ENCODE assay signal across 15 cellular contexts in genomic region chr16:15674571-15674970, GRCh38. TPM values are rescaled to one million over a fixed set of nuclear protein-coding genes. Genes with fewer than 3 reads are reported as not detected.
DNase-seq lines count a peak whose midpoint lies in the region; ATAC-seq and TF ChIP-seq lines count a peak whose summit lies in the region.
"Had no signal": no experiment of that assay in that cellular context is flagged by ENCODE, and none has a peak within 500 bp of the region (broad histone marks: within the 10 kb centered on the region; RNA-seq: fewer than 3 reads in every experiment).

No MANE protein-coding gene starts in this region.

- H3K36me3 Mint-ChIP-seq in CD8-positive, alpha-beta T cell = peaks cover 67% of the 10 kb centered on the region
- H3K36me3 Mint-ChIP-seq in natural killer cell = peaks cover 7% of the 10 kb centered on the region

- H3K4me3 ChIP-seq in BLaER1 treated with 17β-estradiol and CSF1 and Interleukin-3, amounts not matched to agents 10 nM and 100 nM = peak overlapping the region in 2 of 10 experiments; percentile 23 to 59; a peak in 1 of 20 replicates
- no peak overlapping the region for H3K4me3 ChIP-seq in CD8-positive, alpha-beta T cell (ENCODE audit: low read depth, low read length)
- H3K4me3 ChIP-seq: ascending aorta, SJSA1 had no signal

- H3K27ac ChIP-seq in BLaER1 treated with 17β-estradiol and CSF1 and Interleukin-3, amounts not matched to agents 10 nM and 100 nM = peak overlapping the region; percentile 96 to 99 (median 98); a peak in 21 of 22 replicates
- no peak overlapping the region for H3K27ac ChIP-seq in CD8-positive, alpha-beta T cell (ENCODE audit: low read depth, low read length)
- peak overlapping the region; percentile 99 for H3K27ac ChIP-seq in caudate nucleus (ENCODE audit: low read depth, low read length)
- H3K27ac ChIP-seq: SJSA1 had no signal

- peaks cover 73 to 90% (median 86%) of the 10 kb centered on the region in 11 experiments for H3K36me3 ChIP-seq in BLaER1 treated with 17β-estradiol and CSF1 and Interleukin-3, amounts not matched to agents 10 nM and 100 nM
- peaks cover 33% of the 10 kb centered on the region for H3K36me3 ChIP-seq in CD8-positive, alpha-beta T cell (ENCODE audit: insufficient read depth, low read length)

- no peaks in the 10 kb centered on the region for H4K20me1 ChIP-seq in BLaER1 treated with 17β-estradiol and CSF1 and Interleukin-3, amounts not matched to agents 10 nM and 100 nM

- no peak for ATAC-seq in CD8-positive, alpha-beta T cell
- ATAC-seq in natural killer cell = no peak
- ATAC-seq in HG02840 (IDR thresholded peaks at IDR 0.05; ENCODE audit: low FRiP score, unreplicated experiment) = no peak
- no peak for ATAC-seq in HG03571 (IDR thresholded peaks at IDR 0.05; ENCODE audit: unreplicated experiment)
- no peak for ATAC-seq in GM19397 (IDR thresholded peaks at IDR 0.05; ENCODE audit: unreplicated experiment)

- peak overlapping the region; percentile 92 for H3K27ac Mint-ChIP-seq in CD8-positive, alpha-beta T cell
- H3K27ac Mint-ChIP-seq in natural killer cell = peak overlapping the region; percentile 95 to 97

- peak overlapping the region; percentile 83 to 92 (median 89); a peak in 16 of 22 replicates for H3K9ac ChIP-seq in BLaER1 treated with 17β-estradiol and CSF1 and Interleukin-3, amounts not matched to agents 10 nM and 100 nM

- H3K4me1 Mint-ChIP-seq in CD8-positive, alpha-beta T cell (ENCODE audit: low read depth) = peaks cover 41% of the 10 kb centered on the region
- H3K4me1 Mint-ChIP-seq in natural killer cell = peaks cover 46 to 52% of the 10 kb centered on the region in 2 donors

- no peaks in the 10 kb centered on the region for H3K9me3 ChIP-seq in BLaER1 treated with 17β-estradiol and CSF1 and Interleukin-3, amounts not matched to agents 10 nM and 100 nM (replicated peaks in 1 of 11)
- no peaks in the 10 kb centered on the region for H3K9me3 ChIP-seq in CD8-positive, alpha-beta T cell (ENCODE audit: low read length)
- H3K9me3 ChIP-seq: ascending aorta, SJSA1 had no signal

- H3K27me3 Mint-ChIP-seq in CD8-positive, alpha-beta T cell (ENCODE audit: low read depth) = no peaks in the 10 kb centered on the region
- H3K27me3 Mint-ChIP-seq in natural killer cell (ENCODE audit: low read depth in 2 of 2) = no peaks in the 10 kb centered on the region

- no peak for TF ChIP-seq CTCF in CD8-positive, alpha-beta T cell (IDR thresholded peaks at IDR 0.05)
- TF ChIP-seq CTCF in natural killer cell (IDR thresholded peaks at IDR 0.05) = no peak

- peaks cover 43 to 97% (median 87%) of the 10 kb centered on the region in 10 experiments for H3K4me1 ChIP-seq in BLaER1 treated with 17β-estradiol and CSF1 and Interleukin-3, amounts not matched to agents 10 nM and 100 nM
- H3K4me1 ChIP-seq in CD8-positive, alpha-beta T cell (ENCODE audit: insufficient read depth, low read length) = peaks cover 36% of the 10 kb centered on the region

- H3K4me3 Mint-ChIP-seq in CD8-positive, alpha-beta T cell = no peak overlapping the region
- peak overlapping the region; percentile 21 for H3K4me3 Mint-ChIP-seq in natural killer cell

- no peaks in the 10 kb centered on the region for H3K9me3 Mint-ChIP-seq in CD8-positive, alpha-beta T cell
- no peaks in the 10 kb centered on the region for H3K9me3 Mint-ChIP-seq in natural killer cell

- H3K4me2 ChIP-seq in BLaER1 treated with 17β-estradiol and CSF1 and Interleukin-3, amounts not matched to agents 10 nM and 100 nM = peak overlapping the region; percentile 79 to 96 (median 88)

- no peak for DNase-seq in CD8-positive, alpha-beta T cell
- peak in 5 of 61 donors; percentile 3 to 32 (median 14) for DNase-seq in caudate nucleus (lab: John Stamatoyannopoulos, UW)
- DNase-seq in natural killer cell = no peak
- DNase-seq in stimulated activated CD4-positive, alpha-beta T cell treated with anti-CD3 and anti-CD28 coated beads, Interleukin-2, amount 100 ng/mL, for 24 hours = no peak
- DNase-seq: foreskin fibroblast; KG1; NCI-H1417 treated with DMSO at 0.1 percent for 48 hours; NCI-H345; stimulated activated CD4-positive, alpha-beta T cell treated with anti-CD3 and anti-CD28 coated beads, Interleukin-1b, Interleukin-23, amount 100 ng/mL, for 48 hours had no signal

- intact Hi-C loops in CD8-positive, alpha-beta T cell (cut with DNase I, micrococcal nuclease) = no loop called here
- intact Hi-C loops in natural killer cell (cut with micrococcal nuclease) = no loop called here

- POLR2A ChIA-PET in CD8-positive, alpha-beta T cell (lab: Charles Lee) = no interaction called here

- no peaks in the 10 kb centered on the region for H3K27me3 ChIP-seq in BLaER1 treated with 17β-estradiol and CSF1 and Interleukin-3, amounts not matched to agents 10 nM and 100 nM
- no peaks in the 10 kb centered on the region for H3K27me3 ChIP-seq in CD8-positive, alpha-beta T cell (ENCODE audit: insufficient read depth, low read length)
- H3K27me3 ChIP-seq: ascending aorta, SJSA1 had no signal

- CTCF ChIA-PET in CD8-positive, alpha-beta T cell (lab: Charles Lee) = interaction anchor here (0.6 kb wide), 1 partner anchor 239 kb away, joined by 3 read pairs; no protein-coding TSS in a partner anchor

RNA-seq across cellular contexts. Expression of gene NDE1, which starts 24.5 kb away (rescaled TPM):
- total RNA-seq in CD8-positive, alpha-beta T cell = 100 to 1,000 TPM; 113 to 119 TPM
- total RNA-seq in natural killer cell = 100 to 1,000 TPM; 104 to 118 (median 114) TPM

RNA-seq across cellular contexts. Expression of gene MARF1, which starts 31.6 kb away (rescaled TPM):
- 100 to 1,000 TPM; 169 to 176 TPM for total RNA-seq in CD8-positive, alpha-beta T cell
- 100 to 1,000 TPM; 127 to 149 (median 140) TPM for total RNA-seq in natural killer cell
